ENCODE assay signal across 19 cellular contexts in the genomic region with DNA sequence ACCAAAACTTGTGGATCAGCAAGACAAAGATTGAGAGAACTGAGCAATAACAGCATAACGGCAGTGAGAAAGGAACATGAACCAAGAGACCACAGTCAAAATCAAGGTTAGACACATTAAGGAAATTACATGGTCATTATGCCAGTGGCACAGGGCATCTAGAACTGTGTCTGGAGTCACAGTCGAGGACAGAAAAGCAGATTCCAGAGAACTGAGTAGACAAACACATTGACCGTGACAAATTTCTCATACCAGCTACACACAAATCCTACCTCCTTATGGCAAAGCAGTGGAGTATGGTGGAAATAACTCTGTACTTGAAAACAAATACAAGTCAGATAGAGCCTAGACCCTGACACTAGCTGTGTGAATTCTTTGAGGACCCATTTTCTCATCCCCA.
"Had no signal": no experiment of that assay in that cellular context is flagged by ENCODE, and none has a peak within 500 bp of the region (broad histone marks: within the 10 kb centered on the region; RNA-seq: fewer than 3 reads in every experiment).

No MANE protein-coding gene starts in this region.

- H3K27ac Mint-ChIP-seq: naive thymus-derived CD4-positive, alpha-beta T cell had no signal

- ATAC-seq: gastroesophageal sphincter; left colon; left ventricle myocardium superior; naive thymus-derived CD4-positive, alpha-beta T cell; psoas muscle; sciatic nerve had no signal

- H3K27me3 ChIP-seq: esophagus muscularis mucosa, gastroesophageal sphincter, stomach, transverse colon had no signal

- H3K27ac ChIP-seq: epithelial cell of prostate, esophagus muscularis mucosa, gastroesophageal sphincter, psoas muscle, stomach, thoracic aorta, transverse colon had no signal

- H3K4me3 ChIP-seq: esophagus muscularis mucosa, gastroesophageal sphincter, lung, psoas muscle, stomach, thoracic aorta, transverse colon had no signal

- DNase-seq: effector memory CD4-positive, alpha-beta T cell; glutamatergic neuron; left colon; left ventricle myocardium superior; naive thymus-derived CD4-positive, alpha-beta T cell; nephron progenitor cell; psoas muscle; small intestine; stimulated activated CD4-positive, alpha-beta T cell treated with anti-CD3 and anti-CD28 coated beads, Interleukin-12 subunit alpha, Interleukin-12 subunit beta, amount 100 ng/mL, for 4 hours; stimulated activated naive CD4-positive, alpha-beta T cell; stomach; substantia nigra; transverse colon had no signal

- H3K36me3 Mint-ChIP-seq: naive thymus-derived CD4-positive, alpha-beta T cell had no signal

- H3K9me3 ChIP-seq: esophagus muscularis mucosa, gastroesophageal sphincter, psoas muscle, stomach, thoracic aorta, transverse colon had no signal

- H3K4me3 Mint-ChIP-seq: naive thymus-derived CD4-positive, alpha-beta T cell; nephron progenitor cell had no signal

- H3K36me3 ChIP-seq: esophagus muscularis mucosa, gastroesophageal sphincter, stomach, thoracic aorta, transverse colon had no signal

- H3K9me3 Mint-ChIP-seq: nephron progenitor cell had no signal

- H3K4me1 ChIP-seq: psoas muscle, transverse colon had no signal

- H3K4me1 Mint-ChIP-seq: naive thymus-derived CD4-positive, alpha-beta T cell; nephron progenitor cell had no signal
